In genomic region chr1:11671544-11672286, GRCh38 we compare ENCODE assay signal across 1 cellular context.
TF ChIP-seq lines count a peak whose summit lies in the region.

No MANE protein-coding gene starts in this region.

TF ChIP-seq in H1, 55 proteins besides CTCF, POLR2A, EP300 and RAD21:
- peak; percentile 79 for TF ChIP-seq POLR2AphosphoS5 (IDR thresholded peaks at IDR 0.05; ENCODE audit: low read depth, low read length)
- no peak for TF ChIP-seq NRF1 (IDR thresholded peaks at IDR 0.05; ENCODE audit: low read depth, low read length)
- no peak for TF ChIP-seq CTBP2 (IDR thresholded peaks at IDR 0.05; ENCODE audit: borderline replicate concordance, insufficient read depth, insufficient read length, low read length)
